Comparison of ENCODE assay signal across 11 cellular contexts in the genomic region with DNA sequence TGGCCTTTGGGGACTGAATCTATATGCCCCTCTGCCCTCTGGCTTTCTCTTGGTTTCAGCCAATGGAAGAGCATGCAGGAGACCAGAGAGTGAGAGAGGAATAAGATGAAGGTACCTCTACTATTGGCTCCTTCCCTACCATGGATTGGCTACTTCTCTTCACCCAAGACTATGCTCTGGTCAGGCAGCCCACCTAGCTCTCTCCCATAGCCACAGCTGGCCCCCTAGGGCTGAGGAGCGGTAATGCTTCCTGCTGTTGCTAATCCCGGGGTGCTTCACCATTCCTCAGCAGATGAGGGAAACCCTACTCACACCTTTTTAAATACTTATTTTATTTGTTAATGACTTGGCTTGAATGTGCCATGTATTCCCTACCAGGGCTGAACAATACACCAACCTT.
A peak's percentile ranks its signal among the peaks of the same experiment; 100 is the strongest.
DNase-seq lines count a peak whose midpoint lies in the region; ATAC-seq, FAIRE-seq and TF ChIP-seq lines count a peak whose summit lies in the region.
"Had no signal": no experiment of that assay in that cellular context is flagged by ENCODE, and none has a peak within 500 bp of the region (broad histone marks: within the 10 kb centered on the region; RNA-seq: fewer than 3 reads in every experiment).

No MANE protein-coding gene starts in this region.

- no TSS peak for BruUV-seq in HepG2 (replicated peaks; lab: Mats Ljungman, UMichigan)

- H2AFZ ChIP-seq in HepG2 (ENCODE audit: low read length), result no peak overlapping the region

- H3K9me3 ChIP-seq in HepG2 (ENCODE audit: low read length) (no peaks in the 10 kb centered on the region), right lobe of liver (no peaks in the 10 kb centered on the region), upper lobe of right lung (no peaks in the 10 kb centered on the region), ascending aorta (no peaks in the 10 kb centered on the region)
- H3K9me3 ChIP-seq: ovary had no signal

- TF ChIP-seq RAD21 in HepG2 (CRISPR knock-in tag; IDR thresholded peaks at IDR 0.05), result peak; percentile 51; the same call in 1 of the 2 replicates

- no peak overlapping the region for H3K9ac ChIP-seq in HepG2 (ENCODE audit: insufficient read depth, low read depth, low read length)

- POLR2A ChIA-PET in HepG2 (lab: Yijun Ruan, JAX), result no interaction called here

- H3K27me3 ChIP-seq in HepG2 (ENCODE audit: control insufficient read depth in 1 of 2, insufficient read depth in 2 of 2, low read length in 2 of 2) (no peaks in the 10 kb centered on the region), right lobe of liver (no peaks in the 10 kb centered on the region), bronchial epithelial cell (ENCODE audit: control insufficient read depth, insufficient read depth, low read length) (no peaks in the 10 kb centered on the region), upper lobe of right lung (no peaks in the 10 kb centered on the region), ascending aorta (no peaks in the 10 kb centered on the region)
- H3K27me3 ChIP-seq: ovary had no signal

- intact Hi-C loops in HepG2 (cut with micrococcal nuclease; ENCODE audit: unreplicated experiment), result no loop called here
- intact Hi-C loops in right lobe of liver (cut with DNase I), result no loop called here
- intact Hi-C loops in upper lobe of right lung (cut with DNase I), result no loop called here
- intact Hi-C loops in ascending aorta (cut with DNase I), result no loop called here

- TF ChIP-seq CTCF in HepG2 (CRISPR knock-in tag; IDR thresholded peaks at IDR 0.05) (peak; percentile 65), right lobe of liver (IDR thresholded peaks at IDR 0.05) (no peak), bronchial epithelial cell (IDR thresholded peaks at IDR 0.05; ENCODE audit: insufficient read depth, low read length, severe bottlenecking) (peak; percentile 28), upper lobe of right lung (IDR thresholded peaks at IDR 0.05) (peak; percentile 22), ascending aorta (IDR thresholded peaks at IDR 0.05) (no peak)

- CTCF ChIA-PET in HepG2 (lab: Yijun Ruan, JAX; ENCODE audit: low intra/inter-chr PET ratio, low total read pairs), result no interaction called here

- H3K4me1 ChIP-seq in HepG2 (ENCODE audit: insufficient read depth, low read length), result peaks cover 28% of the 10 kb centered on the region
- H3K4me1 ChIP-seq in right lobe of liver, result no peaks in the 10 kb centered on the region
- no peaks in the 10 kb centered on the region for H3K4me1 ChIP-seq in upper lobe of right lung
- no peaks in the 10 kb centered on the region for H3K4me1 ChIP-seq in ascending aorta

- no peak for TF ChIP-seq POLR2A in HepG2 (IDR thresholded peaks at IDR 0.05; ENCODE audit: insufficient read depth in 1 of 2, low read depth in 2 of 2, low read length in 2 of 2)
- TF ChIP-seq POLR2A in right lobe of liver (IDR thresholded peaks at IDR 0.05), result no peak

- FAIRE-seq in HepG2 (lab: Jason Lieb, UNC) (no peak), HTR-8/SVneo (lab: Jason Lieb, UNC) (no peak), bronchial epithelial cell (lab: Jason Lieb, UNC) (no peak)

- no peak for TF ChIP-seq EP300 in HepG2 (IDR thresholded peaks at IDR 0.05; ENCODE audit: low read depth in 2 of 2, low read length in 2 of 2)
- TF ChIP-seq EP300 in HepG2 (CRISPR knock-in tag; IDR thresholded peaks at IDR 0.05; ENCODE audit: borderline replicate concordance), result no peak

- H3K4me3 ChIP-seq in HepG2 (replicated peaks in 1 of 3; ENCODE audit: insufficient read depth in 1 of 3, low read depth in 2 of 3, low read length in 3 of 3), result no peak overlapping the region
- no peak overlapping the region for H3K4me3 ChIP-seq in right lobe of liver
- no peak overlapping the region for H3K4me3 ChIP-seq in bronchial epithelial cell (ENCODE audit: low read depth, low read length)
- no peak overlapping the region for H3K4me3 ChIP-seq in upper lobe of right lung
- H3K4me3 ChIP-seq in ascending aorta, result no peak overlapping the region
- H3K4me3 ChIP-seq: ovary had no signal

- in situ Hi-C loops in HepG2 (cut with HindIII; ENCODE audit: extremely low pct_ligation_motif_present, low pct_unique_long_range_greater_than_20kb), result no loop called here

- H4K20me1 ChIP-seq in HepG2 (ENCODE audit: insufficient read depth, low read length), result no peaks in the 10 kb centered on the region

- H3K79me2 ChIP-seq in HepG2 (ENCODE audit: insufficient read depth, low read length), result no peaks in the 10 kb centered on the region

- no peak overlapping the region for H3K4me2 ChIP-seq in HepG2 (ENCODE audit: low read depth, low read length)

- 95% methylated on average over 2 of the region's 2 CpGs for WGBS in HepG2 (ENCODE audit: low lambda C conversion rate)
- WGBS in right lobe of liver (ENCODE audit: insufficient coverage, low coverage, low lambda C conversion rate, missing lambda C conversion rate), result 89% methylated on average over 2 of the region's 2 CpGs

- H3K27ac ChIP-seq in HepG2 (ENCODE audit: extremely low read length, insufficient read depth, low read length), result no peak overlapping the region
- H3K27ac ChIP-seq in right lobe of liver, result no peak overlapping the region
- no peak overlapping the region for H3K27ac ChIP-seq in upper lobe of right lung
- H3K27ac ChIP-seq in ascending aorta, result no peak overlapping the region
- H3K27ac ChIP-seq: ovary had no signal

- H3K36me3 ChIP-seq in HepG2 (replicated peaks in 1 of 2; ENCODE audit: control insufficient read depth in 1 of 2, insufficient read depth in 2 of 2, low read length in 2 of 2) (no peaks in the 10 kb centered on the region), right lobe of liver (no peaks in the 10 kb centered on the region), bronchial epithelial cell (ENCODE audit: control insufficient read depth, insufficient read depth, low read length) (no peaks in the 10 kb centered on the region), upper lobe of right lung (no peaks in the 10 kb centered on the region), ascending aorta (no peaks in the 10 kb centered on the region)
- H3K36me3 ChIP-seq: ovary had no signal

- ATAC-seq in HepG2, result peak; percentile 99
- ATAC-seq in right lobe of liver, result no peak
- peak; percentile 39 for ATAC-seq in upper lobe of right lung
- ATAC-seq in HG03469 (IDR thresholded peaks at IDR 0.05; ENCODE audit: unreplicated experiment), result no peak

- DNase-seq in HepG2 (ENCODE audit: low spot score), result peak; percentile 34
- DNase-seq in right lobe of liver, result no peak
- DNase-seq in HTR-8/SVneo (ENCODE audit: insufficient read length, low spot score), result peak; percentile 19
- no peak for DNase-seq in bronchial epithelial cell (ENCODE audit: low read depth)
- no peak for DNase-seq in upper lobe of right lung
- no peak for DNase-seq in SKM-1 (lab: John Stamatoyannopoulos, UW; ENCODE audit: unreplicated experiment)
- DNase-seq in ascending aorta (ENCODE audit: low spot score in 2 of 2), result no peak
- DNase-seq: activated T-cell treated with anti-CD3 and anti-CD28 coated beads, Interleukin-2, amount 50 U/mL, for 48 hours; NCI-H2107; ovary had no signal

TF ChIP-seq in HepG2, 621 proteins besides CTCF, POLR2A, EP300 and RAD21 (continues in another document):
- TF ChIP-seq SNAPC2 (CRISPR knock-in tag; IDR thresholded peaks at IDR 0.05) (no peak), RFX5 (IDR thresholded peaks at IDR 0.05; ENCODE audit: low read depth, low read length) (no peak), ZNF878 (CRISPR knock-in tag; IDR thresholded peaks at IDR 0.05) (no peak), MLLT10 (CRISPR knock-in tag; IDR thresholded peaks at IDR 0.05) (no peak), ZNF614 (CRISPR knock-in tag; IDR thresholded peaks at IDR 0.05; ENCODE audit: borderline replicate concordance) (no peak), POLR2AphosphoS2 (IDR thresholded peaks at IDR 0.05; ENCODE audit: low read depth, low read length) (no peak), ZFP1 (CRISPR knock-in tag; IDR thresholded peaks at IDR 0.05) (no peak), DR1 (CRISPR knock-in tag; IDR thresholded peaks at IDR 0.05) (no peak), EZH2 (conservative IDR thresholded peaks at IDR 0.05; ENCODE audit: low read depth, low read length) (no peak), GZF1 (CRISPR knock-in tag; IDR thresholded peaks at IDR 0.05) (no peak), POGZ (CRISPR knock-in tag; IDR thresholded peaks at IDR 0.05) (peak; percentile 42; the same call in 1 of the 2 replicates), SP5 (CRISPR knock-in tag; IDR thresholded peaks at IDR 0.05; ENCODE audit: borderline replicate concordance, low read depth) (no peak), HOXD1 (CRISPR knock-in tag; IDR thresholded peaks at IDR 0.05) (no peak), PAWR (CRISPR knock-in tag; IDR thresholded peaks at IDR 0.05; ENCODE audit: borderline replicate concordance) (no peak), ZFP37 (CRISPR knock-in tag; IDR thresholded peaks at IDR 0.05; ENCODE audit: borderline replicate concordance) (no peak), SOX6 (IDR thresholded peaks at IDR 0.05) (no peak), SOX6 (CRISPR knock-in tag; IDR thresholded peaks at IDR 0.05) (0 out of 2 replicates have a peak, but pooled peaks have one; percentile 2), NCOA2 (CRISPR knock-in tag; IDR thresholded peaks at IDR 0.05) (0 out of 2 replicates have a peak, but pooled peaks have one; percentile 15), MTA1 (CRISPR knock-in tag; IDR thresholded peaks at IDR 0.05; ENCODE audit: borderline replicate concordance) (no peak), KAT2B (IDR thresholded peaks at IDR 0.05; ENCODE audit: borderline replicate concordance, low read depth, low read length) (no peak), ZFX (CRISPR knock-in tag; IDR thresholded peaks at IDR 0.05; ENCODE audit: low read depth) (no peak), ATF7-NPFF (CRISPR knock-in tag; IDR thresholded peaks at IDR 0.05; ENCODE audit: low read depth) (no peak), KMT2A (CRISPR knock-in tag; IDR thresholded peaks at IDR 0.05) (no peak), MTF1 (CRISPR knock-in tag; IDR thresholded peaks at IDR 0.05) (no peak), ZNF790 (CRISPR knock-in tag; IDR thresholded peaks at IDR 0.05; ENCODE audit: borderline replicate concordance) (peak; percentile 89; the same call in 1 of the 2 replicates), ZNF589 (CRISPR knock-in tag; conservative IDR thresholded peaks at IDR 0.05) (no peak), ZNF660 (CRISPR knock-in tag; IDR thresholded peaks at IDR 0.05; ENCODE audit: borderline replicate concordance, low read depth) (no peak), NR1H2 (CRISPR knock-in tag; IDR thresholded peaks at IDR 0.05; ENCODE audit: borderline replicate concordance, low read depth) (no peak)
- TF ChIP-seq, protein P1, sequence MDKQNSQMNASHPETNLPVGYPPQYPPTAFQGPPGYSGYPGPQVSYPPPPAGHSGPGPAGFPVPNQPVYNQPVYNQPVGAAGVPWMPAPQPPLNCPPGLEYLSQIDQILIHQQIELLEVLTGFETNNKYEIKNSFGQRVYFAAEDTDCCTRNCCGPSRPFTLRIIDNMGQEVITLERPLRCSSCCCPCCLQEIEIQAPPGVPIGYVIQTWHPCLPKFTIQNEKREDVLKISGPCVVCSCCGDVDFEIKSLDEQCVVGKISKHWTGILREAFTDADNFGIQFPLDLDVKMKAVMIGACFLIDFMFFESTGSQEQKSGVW (CRISPR knock-in tag; IDR thresholded peaks at IDR 0.05; ENCODE audit: borderline replicate concordance), result no peak

Comparison
In these comparisons a context has a peak if more than half of its experiments do, and no peak if none do; other contexts are left out.
1. ATAC-seq: peak in HepG2 (single experiment) and upper lobe of right lung (single experiment); none in right lobe of liver (0 of 4) and HG03469 (single experiment).
2. DNase-seq: peak in HepG2 (single experiment) and HTR-8/SVneo (single experiment); none in right lobe of liver (0 of 3), bronchial epithelial cell (single experiment), upper lobe of right lung (single experiment), SKM-1 (single experiment) and ascending aorta (0 of 2).
3. CTCF ChIP-seq: peak in HepG2 (single experiment), bronchial epithelial cell (single experiment) and upper lobe of right lung (single experiment); none in right lobe of liver (0 of 4) and ascending aorta (0 of 3).